Comparison of ENCODE assay signal across 10 cellular contexts in the genomic region with DNA sequence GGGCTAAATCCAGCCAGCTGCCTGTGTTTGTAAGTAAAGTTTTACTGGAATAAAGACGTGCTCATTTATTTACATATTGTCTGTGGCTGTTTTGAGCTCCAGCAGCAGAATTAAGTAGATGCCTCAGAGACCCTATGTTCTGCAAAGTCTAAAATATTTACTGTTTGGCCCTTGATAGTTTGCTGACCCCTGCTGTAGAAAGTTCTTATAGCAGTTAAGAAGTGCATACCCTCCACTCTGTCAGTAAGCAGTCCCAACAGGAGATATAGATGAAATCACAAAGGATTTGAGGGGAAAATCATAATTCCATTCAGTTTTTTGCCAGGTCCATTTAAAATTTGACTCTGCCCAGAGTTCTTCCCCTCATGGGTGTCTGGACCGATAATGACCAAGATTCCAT. TPM values are rescaled to one million over a fixed set of nuclear protein-coding genes. Genes with fewer than 3 reads are reported as not detected.
DNase-seq lines count a peak whose midpoint lies in the region; ATAC-seq, FAIRE-seq and TF ChIP-seq lines count a peak whose summit lies in the region.
"Had no signal": no experiment of that assay in that cellular context is flagged by ENCODE, and none has a peak within 500 bp of the region (broad histone marks: within the 10 kb centered on the region; RNA-seq: fewer than 3 reads in every experiment).

No MANE protein-coding gene starts in this region.

- ATAC-seq in SK-N-SH treated with all-trans-retinoic acid at 6 μM for 48 hours (peak; percentile 88), GM19463 (IDR thresholded peaks at IDR 0.05; ENCODE audit: unreplicated experiment) (no peak), GM21723 (IDR thresholded peaks at IDR 0.05; ENCODE audit: unreplicated experiment) (no peak)

- no peak overlapping the region for H3K4me3 ChIP-seq in AG10803 (ENCODE audit: low read length)

- FAIRE-seq in GM12891 (lab: Jason Lieb, UNC): no peak

- TF ChIP-seq CTCF in AG10803 (conservative IDR thresholded peaks at IDR 0.05; ENCODE audit: low read length) (peak; percentile 56), GM13976 (IDR thresholded peaks at IDR 0.05; ENCODE audit: borderline replicate concordance, control extremely low read depth, extremely low read depth, insufficient read depth, missing control alignments) (no peak)

- TF ChIP-seq POLR2A in GM12891 (IDR thresholded peaks at IDR 0.05; ENCODE audit: low read depth, low read length): no peak

- peak; percentile 29 for DNase-seq in AG10803 (ENCODE audit: low read depth)
- DNase-seq in GM13976 (ENCODE audit: low spot score): peak; percentile 56
- peak; percentile 44 for DNase-seq in hepatic stellate cell (ENCODE audit: low spot score)
- DNase-seq in GM12891 (ENCODE audit: insufficient read length, low spot score): no peak
- DNase-seq in cerebellar nuclear complex (lab: John Stamatoyannopoulos, UW): no peak
- DNase-seq: activated B cell treated with CpG ODN at 0.5 μM for 24 hours; stimulated activated CD4-positive, alpha-beta T cell treated with anti-CD3 and anti-CD28 coated beads, Interleukin-1b, Interleukin-23, amount 100 ng/mL, for 48 hours had no signal

- in situ Hi-C loops in GM13976 (cut with MboI; ENCODE audit: low sequenced_read_pairs, unreplicated experiment): no loop called here

TF ChIP-seq in SK-N-SH treated with all-trans-retinoic acid at 6 μM for 48 hours, 23 proteins besides CTCF, POLR2A, EP300 and RAD21 (continues in another document):
- TF ChIP-seq BACH2 (CRISPR knock-in tag; IDR thresholded peaks at IDR 0.05; ENCODE audit: borderline replicate concordance) (no peak), CSDC2 (CRISPR knock-in tag; IDR thresholded peaks at IDR 0.05) (no peak), ZFP3 (CRISPR knock-in tag; IDR thresholded peaks at IDR 0.05) (no peak), OSR1 (CRISPR knock-in tag; IDR thresholded peaks at IDR 0.05) (no peak), ISL1 (CRISPR knock-in tag; IDR thresholded peaks at IDR 0.05) (no peak), SNAI2 (CRISPR knock-in tag; IDR thresholded peaks at IDR 0.05) (no peak), TCF4 (CRISPR knock-in tag; IDR thresholded peaks at IDR 0.05; ENCODE audit: borderline replicate concordance) (no peak), CREB5 (CRISPR knock-in tag; IDR thresholded peaks at IDR 0.05; ENCODE audit: low read depth) (no peak), ZFP30 (CRISPR knock-in tag; IDR thresholded peaks at IDR 0.05) (no peak), RARB (CRISPR knock-in tag; IDR thresholded peaks at IDR 0.05) (no peak), ARNTL (CRISPR knock-in tag; IDR thresholded peaks at IDR 0.05; ENCODE audit: borderline replicate concordance, low read depth) (no peak), PPARA (CRISPR knock-in tag; IDR thresholded peaks at IDR 0.05; ENCODE audit: borderline replicate concordance) (no peak), ZNF8 (CRISPR knock-in tag; IDR thresholded peaks at IDR 0.05) (no peak), ZC3H10 (CRISPR knock-in tag; IDR thresholded peaks at IDR 0.05) (no peak), ZNF70 (CRISPR knock-in tag; IDR thresholded peaks at IDR 0.05) (no peak), ESRRG (CRISPR knock-in tag; IDR thresholded peaks at IDR 0.05) (no peak)
- TF ChIP-seq, protein P1, sequence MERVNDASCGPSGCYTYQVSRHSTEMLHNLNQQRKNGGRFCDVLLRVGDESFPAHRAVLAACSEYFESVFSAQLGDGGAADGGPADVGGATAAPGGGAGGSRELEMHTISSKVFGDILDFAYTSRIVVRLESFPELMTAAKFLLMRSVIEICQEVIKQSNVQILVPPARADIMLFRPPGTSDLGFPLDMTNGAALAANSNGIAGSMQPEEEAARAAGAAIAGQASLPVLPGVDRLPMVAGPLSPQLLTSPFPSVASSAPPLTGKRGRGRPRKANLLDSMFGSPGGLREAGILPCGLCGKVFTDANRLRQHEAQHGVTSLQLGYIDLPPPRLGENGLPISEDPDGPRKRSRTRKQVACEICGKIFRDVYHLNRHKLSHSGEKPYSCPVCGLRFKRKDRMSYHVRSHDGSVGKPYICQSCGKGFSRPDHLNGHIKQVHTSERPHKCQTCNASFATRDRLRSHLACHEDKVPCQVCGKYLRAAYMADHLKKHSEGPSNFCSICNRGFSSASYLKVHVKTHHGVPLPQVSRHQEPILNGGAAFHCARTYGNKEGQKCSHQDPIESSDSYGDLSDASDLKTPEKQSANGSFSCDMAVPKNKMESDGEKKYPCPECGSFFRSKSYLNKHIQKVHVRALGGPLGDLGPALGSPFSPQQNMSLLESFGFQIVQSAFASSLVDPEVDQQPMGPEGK (CRISPR knock-in tag; IDR thresholded peaks at IDR 0.05; ENCODE audit: borderline replicate concordance): no peak

TF ChIP-seq in GM12891, 5 proteins besides CTCF, POLR2A, EP300 and RAD21:
- TF ChIP-seq PAX5 (IDR thresholded peaks at IDR 0.05; ENCODE audit: insufficient read depth, low read length, severe bottlenecking): no peak

RNA-seq across cellular contexts. Expression of gene ITM2C, which starts 50.1 kb away (rescaled TPM):
- polyA plus RNA-seq in GM12891 (2012; ENCODE audit: low read depth, missing spikeins): 117 TPM

Comparison
In these comparisons a context has a peak if more than half of its experiments do, and no peak if none do; other contexts are left out.
1. DNase-seq: peak in AG10803 (single experiment), GM13976 (single experiment) and hepatic stellate cell (single experiment); none in GM12891 (single experiment) and cerebellar nuclear complex (0 of 2).